Comparison of ENCODE assay signal across 8 cellular contexts in genomic region chr6:73308712-73309533, GRCh38. TPM values are rescaled to one million over a fixed set of nuclear protein-coding genes. Genes with fewer than 3 reads are reported as not detected.
A peak's percentile ranks its signal among the peaks of the same experiment; 100 is the strongest.
DNase-seq lines count a peak whose midpoint lies in the region; ATAC-seq, FAIRE-seq and TF ChIP-seq lines count a peak whose summit lies in the region.

No MANE protein-coding gene starts in this region.

- no peaks in the 10 kb centered on the region for H3K4me1 Mint-ChIP-seq in brain

- ATAC-seq in GM18870 (IDR thresholded peaks at IDR 0.05; ENCODE audit: unreplicated experiment) (no peak), GM21737 (IDR thresholded peaks at IDR 0.05; ENCODE audit: unreplicated experiment) (no peak)

- no peaks in the 10 kb centered on the region for H4K20me1 ChIP-seq in MM.1S (ENCODE audit: insufficient read depth, low read length)

- peak overlapping the region in 1 of 5 experiments; percentile 89 for H3K27ac Mint-ChIP-seq in brain

- H3K9me3 Mint-ChIP-seq in brain = peaks cover 9 to 45% (median 38%) of the 10 kb centered on the region in 5 experiments

- no peaks in the 10 kb centered on the region for H3K36me3 ChIP-seq in MM.1S (replicated peaks; ENCODE audit: insufficient read depth, low read length)

- H3K9me2 ChIP-seq in MM.1S (replicated peaks; ENCODE audit: insufficient read depth, low read length) = no peaks in the 10 kb centered on the region

- no peak for FAIRE-seq in urothelium cell line (lab: Jason Lieb, UNC)

- peak overlapping the region; percentile 76 for H2AFZ ChIP-seq in MM.1S (ENCODE audit: low read length)

- H3K27me3 Mint-ChIP-seq in brain = peaks cover 16% of the 10 kb centered on the region

- H3K4me3 ChIP-seq in MM.1S (ENCODE audit: low read length) = peak overlapping the region; percentile 66

- H3K4me1 ChIP-seq in MM.1S (ENCODE audit: low read length) = no peaks in the 10 kb centered on the region

- H3K9me3 ChIP-seq in MM.1S (replicated peaks; ENCODE audit: insufficient read depth, low read length) = no peaks in the 10 kb centered on the region

- H3K36me3 Mint-ChIP-seq in brain = peaks cover 33% of the 10 kb centered on the region

- H3K4me2 ChIP-seq in MM.1S (ENCODE audit: low read depth, low read length) = peak overlapping the region; percentile 83

- H3K27ac ChIP-seq in MM.1S (ENCODE audit: low read length) = no peak overlapping the region

- TF ChIP-seq CTCF in MM.1S (IDR thresholded peaks at IDR 0.05; ENCODE audit: low read length) = no peak
- TF ChIP-seq CTCF in brain (conservative IDR thresholded peaks at IDR 0.05) = peak in 1 of 2 experiments; percentile 11

- DNase-seq in NCI-H2081 (lab: John Stamatoyannopoulos, UW) (peak; percentile 16 to 65), NCI-H2081 treated with DMSO at 0.1 percent for 48 hours (lab: John Stamatoyannopoulos, UW) (no peak), MM.1S (no peak), left kidney (ENCODE audit: low read depth, low spot score) (peak; percentile 61), urothelium cell line (ENCODE audit: low spot score) (peak; percentile 68)

- peak overlapping the region; percentile 81 to 95 (median 89) for H3K4me3 Mint-ChIP-seq in brain

- H3K79me2 ChIP-seq in MM.1S (ENCODE audit: low read length) = peaks cover 22% of the 10 kb centered on the region

- no peaks in the 10 kb centered on the region for H3F3A ChIP-seq in MM.1S (ENCODE audit: insufficient read depth, low read length)

- H3K9ac ChIP-seq in MM.1S (ENCODE audit: low read length) = peak overlapping the region; percentile 67

- H3K27me3 ChIP-seq in MM.1S (replicated peaks; ENCODE audit: insufficient read depth, low read length) = no peaks in the 10 kb centered on the region

RNA-seq across cellular contexts. Expression of gene DPPA5, which starts 45.2 kb away (rescaled TPM):
- polyA plus RNA-seq in brain (ENCODE audit: insufficient read depth, low read depth, low replicate concordance) = not detected

RNA-seq across cellular contexts. Expression of gene KHDC1, which starts 45.9 kb away (rescaled TPM):
- 16.1 TPM for polyA plus RNA-seq in brain (ENCODE audit: insufficient read depth, low read depth, low replicate concordance)

RNA-seq across cellular contexts. Expression of gene KHDC3L, which starts 53.5 kb away (rescaled TPM):
- polyA plus RNA-seq in brain (ENCODE audit: insufficient read depth, low read depth, low replicate concordance) = not detected

Comparison
In these comparisons a context has a peak if more than half of its experiments do, and no peak if none do; other contexts are left out.
1. DNase-seq: peak in NCI-H2081 (2 of 2), left kidney (single experiment) and urothelium cell line (single experiment); none in NCI-H2081 treated with DMSO at 0.1 percent for 48 hours (single experiment) and MM.1S (single experiment).